ENCODE assay signal across 8 cellular contexts in genomic region chr2:238203104-238203972, GRCh38. TPM values are rescaled to one million over a fixed set of nuclear protein-coding genes. Genes with fewer than 3 reads are reported as not detected.
A peak's percentile ranks its signal among the peaks of the same experiment; 100 is the strongest.
DNase-seq lines count a peak whose midpoint lies in the region; ATAC-seq and TF ChIP-seq lines count a peak whose summit lies in the region.

Gene ILKAP, minus strand, starts transcription at chr2:238203695. Its CDS starts 142 bp downstream, at chr2:238203553.

- H3K9me3 ChIP-seq in mucosa of descending colon = no peaks in the 10 kb centered on the region

- H3K4me3 ChIP-seq in epithelial cell of esophagus (ENCODE audit: low read length) = peak within 1 kb of the TSS; percentile 86
- H3K4me3 ChIP-seq in mucosa of descending colon = peak within 1 kb of the TSS; percentile 93

- peaks cover 20% of the 10 kb centered on the region for H3K4me1 ChIP-seq in mucosa of descending colon (ENCODE audit: low read depth)

- DNase-seq in DMS 273 (lab: John Stamatoyannopoulos, UW; ENCODE audit: unreplicated experiment) (peak; percentile 95), HuH-7 (ENCODE audit: low spot score) (peak; percentile 94), OCI-M1 (lab: John Stamatoyannopoulos, UW) (peak; percentile 91), activated T-cell treated with anti-CD3 and anti-CD28 coated beads for 24 hours (ENCODE audit: low read depth) (peak; percentile 85), epithelial cell of esophagus (ENCODE audit: low read depth) (peak; percentile 89), mucosa of descending colon (peak; percentile 87 to 94 (median 94))
- peak; percentile 86 for DNase-seq in stimulated activated CD8-positive, alpha-beta memory T cell treated with anti-CD3 and anti-CD28 coated beads, Interleukin-4, amount 100 ng/mL, for 24 hours (ENCODE audit: low read depth)

- TF ChIP-seq CTCF in epithelial cell of esophagus (IDR thresholded peaks at IDR 0.05; ENCODE audit: insufficient read depth, low read depth, low read length, missing control alignments) (no peak), mucosa of descending colon (IDR thresholded peaks at IDR 0.05) (no peak)

- ATAC-seq in GM21515 (IDR thresholded peaks at IDR 0.05; ENCODE audit: unreplicated experiment) = peak; percentile 95
- peak; percentile 99 for ATAC-seq in mucosa of descending colon

- no peaks in the 10 kb centered on the region for H3K36me3 ChIP-seq in mucosa of descending colon (ENCODE audit: low read depth)

- intact Hi-C loops in mucosa of descending colon (cut with DNase I, micrococcal nuclease) = no loop called here

RNA-seq across cellular contexts. Expression of gene ILKAP, which starts in this region (rescaled TPM):
- 10 to 100 TPM; 33.2 to 55.7 (median 39.9) TPM for total RNA-seq in mucosa of descending colon

Comparison
In these comparisons a context has a peak if more than half of its experiments do, and no peak if none do; other contexts are left out.
1. Peak in every context shown above with its lines: DNase-seq, ATAC-seq and H3K4me3 ChIP-seq.